Comparison of ENCODE assay signal across 11 cellular contexts in the genomic region with DNA sequence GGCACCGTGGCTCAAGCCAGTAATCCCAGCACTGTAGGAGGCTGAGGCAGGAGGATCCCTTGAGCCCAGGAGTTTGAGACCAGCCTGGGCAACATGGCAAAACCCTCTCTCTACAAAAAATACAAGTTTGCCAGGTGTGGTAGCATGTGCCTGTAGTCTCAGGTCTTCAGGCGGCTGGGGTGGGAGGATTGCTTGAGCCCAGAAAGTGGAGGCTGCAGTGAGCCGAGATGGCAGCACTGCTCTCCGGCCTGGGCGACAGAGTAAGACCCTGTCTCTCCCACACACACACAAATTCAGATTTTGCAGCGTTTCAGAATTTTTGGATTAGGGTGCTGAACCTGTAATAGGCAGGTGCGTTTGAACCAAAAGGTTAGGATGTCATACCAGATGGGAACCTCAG. TPM values are rescaled to one million over a fixed set of nuclear protein-coding genes. Genes with fewer than 3 reads are reported as not detected.
DNase-seq lines count a peak whose midpoint lies in the region; ATAC-seq and TF ChIP-seq lines count a peak whose summit lies in the region.
"Had no signal": no experiment of that assay in that cellular context is flagged by ENCODE, and none has a peak within 500 bp of the region (broad histone marks: within the 10 kb centered on the region; RNA-seq: fewer than 3 reads in every experiment).

No MANE protein-coding gene starts in this region.

- H4K20me1 ChIP-seq in mammary epithelial cell (ENCODE audit: insufficient read depth, low read length), result no peaks in the 10 kb centered on the region

- H3K4me3 ChIP-seq in mammary epithelial cell (replicated peaks in 1 of 3; ENCODE audit: insufficient read depth in 1 of 3, low read depth in 2 of 3, low read length in 3 of 3) (peak overlapping the region in 1 of 3 experiments; percentile 99), breast epithelium (peak overlapping the region in 1 of 3 donors; percentile 52), fibroblast of pulmonary artery (replicated peaks; ENCODE audit: low read depth, low read length) (peak overlapping the region; percentile 5)

- in situ Hi-C loops in mammary epithelial cell (cut with MboI; ENCODE audit: low sequenced_read_pairs in 2 of 2), result loop anchor here in 1 of 2 donors (5.0 kb wide), 1 partner anchor 179 kb away; a partner anchor contains a TSS

- H3K79me2 ChIP-seq in mammary epithelial cell (ENCODE audit: insufficient read depth, low read length), result peaks cover 33% of the 10 kb centered on the region

- H2AFZ ChIP-seq in mammary epithelial cell (ENCODE audit: low read depth, low read length), result no peak overlapping the region

- CTCF ChIA-PET in mammary epithelial cell (lab: Charles Lee; ENCODE audit: low non-redundant PET) (no interaction called here), RWPE1 (lab: Yijun Ruan, JAX) (interaction anchor here (0.6 to 1.5 kb wide), 2 partner anchors 48 to 439 kb away, joined by 3 to 5 read pairs; no protein-coding TSS in a partner anchor)

- peak overlapping the region; percentile 91 to 96 for H3K27ac Mint-ChIP-seq in stimulated activated naive CD8-positive, alpha-beta T cell treated with anti-CD3 and anti-CD28 coated beads, Interleukin-15, amount 100 ng/mL, for 72 hours
- H3K27ac Mint-ChIP-seq in chondrocyte (ENCODE audit: unreplicated experiment), result no peak overlapping the region

- TF ChIP-seq POLR2A in breast epithelium (IDR thresholded peaks at IDR 0.05), result no peak

- peaks cover 21% of the 10 kb centered on the region for H3K36me3 ChIP-seq in mammary epithelial cell (ENCODE audit: insufficient read depth, low read length)
- H3K36me3 ChIP-seq in breast epithelium, result no peaks in the 10 kb centered on the region

- peak overlapping the region; percentile 79 for H3K4me2 ChIP-seq in mammary epithelial cell (ENCODE audit: insufficient read depth, low read depth, low read length)

- no peaks in the 10 kb centered on the region for H3K9me3 ChIP-seq in mammary epithelial cell (replicated peaks; ENCODE audit: insufficient read depth, low read length)
- H3K9me3 ChIP-seq in breast epithelium, result no peaks in the 10 kb centered on the region

- peaks cover 77% of the 10 kb centered on the region for H3K4me1 Mint-ChIP-seq in stimulated activated naive CD8-positive, alpha-beta T cell treated with anti-CD3 and anti-CD28 coated beads, Interleukin-15, amount 100 ng/mL, for 72 hours
- peaks cover 28% of the 10 kb centered on the region for H3K4me1 Mint-ChIP-seq in chondrocyte (ENCODE audit: low read depth)

- ATAC-seq in stimulated activated naive CD8-positive, alpha-beta T cell treated with anti-CD3 and anti-CD28 coated beads, Interleukin-15, amount 100 ng/mL, for 72 hours, result no peak

- H3K4me1 ChIP-seq in mammary epithelial cell (ENCODE audit: insufficient read depth, low read length) (peaks cover 12% of the 10 kb centered on the region), breast epithelium (peaks cover 3 to 14% of the 10 kb centered on the region in 2 donors)

- H3K36me3 Mint-ChIP-seq in chondrocyte (ENCODE audit: low read depth), result peaks cover 13% of the 10 kb centered on the region

- H3K27ac ChIP-seq in mammary epithelial cell (ENCODE audit: insufficient read depth, low read depth, low read length) (no peak overlapping the region), breast epithelium (peak overlapping the region in 1 of 2 donors; percentile 95), RWPE1 (peak overlapping the region; percentile 96)

- BruUV-seq in mammary epithelial cell (replicated peaks; lab: Mats Ljungman, UMichigan), result no TSS peak

- no peak overlapping the region for H3K9ac ChIP-seq in mammary epithelial cell (ENCODE audit: insufficient read depth, low read length)

- DNase-seq in mammary epithelial cell, result no peak
- no peak for DNase-seq in breast epithelium (ENCODE audit: low spot score in 2 of 2)
- no peak for DNase-seq in RWPE1 (ENCODE audit: low spot score)
- no peak for DNase-seq in fibroblast of pulmonary artery (ENCODE audit: low read depth)
- DNase-seq in stimulated activated naive CD8-positive, alpha-beta T cell treated with anti-CD3 and anti-CD28 coated beads, Interleukin-15, amount 100 ng/mL, for 72 hours, result no peak
- no peak for DNase-seq in OCI-M2 (lab: John Stamatoyannopoulos, UW; ENCODE audit: unreplicated experiment)
- DNase-seq in NCI-H2227 (lab: John Stamatoyannopoulos, UW; ENCODE audit: unreplicated experiment), result no peak
- no peak for DNase-seq in chondrocyte (ENCODE audit: low spot score)
- DNase-seq: activated CD4-positive, alpha-beta T cell treated with anti-CD3 and anti-CD28 coated beads for 4 hours; GOT3; retina had no signal

- intact Hi-C loops in mammary epithelial cell (cut with micrococcal nuclease) (no loop called here), breast epithelium (cut with DNase I; ENCODE audit: low total_unique reads) (loop anchor here (10.0 kb wide), 1 partner anchor 166 kb away; a partner anchor contains a TSS)

- dilution Hi-C loops in mammary epithelial cell (cut with HindIII; ENCODE audit: low sequenced_read_pairs), result no loop called here

- no peaks in the 10 kb centered on the region for H3K9me3 Mint-ChIP-seq in stimulated activated naive CD8-positive, alpha-beta T cell treated with anti-CD3 and anti-CD28 coated beads, Interleukin-15, amount 100 ng/mL, for 72 hours
- H3K9me3 Mint-ChIP-seq in chondrocyte (ENCODE audit: low read depth), result no peaks in the 10 kb centered on the region

- peak overlapping the region; percentile 93 to 100 for H3K4me3 Mint-ChIP-seq in stimulated activated naive CD8-positive, alpha-beta T cell treated with anti-CD3 and anti-CD28 coated beads, Interleukin-15, amount 100 ng/mL, for 72 hours
- no peak overlapping the region for H3K4me3 Mint-ChIP-seq in chondrocyte (ENCODE audit: unreplicated experiment)

- no peaks in the 10 kb centered on the region for H3K27me3 Mint-ChIP-seq in stimulated activated naive CD8-positive, alpha-beta T cell treated with anti-CD3 and anti-CD28 coated beads, Interleukin-15, amount 100 ng/mL, for 72 hours
- no peaks in the 10 kb centered on the region for H3K27me3 Mint-ChIP-seq in chondrocyte (ENCODE audit: low read depth)

- H3K27me3 ChIP-seq in mammary epithelial cell (ENCODE audit: insufficient read depth, low read length) (no peaks in the 10 kb centered on the region), breast epithelium (no peaks in the 10 kb centered on the region)

- POLR2A ChIA-PET in RWPE1 (lab: Yijun Ruan, JAX; ENCODE audit: low non-redundant PET), result no interaction called here

- no peak for TF ChIP-seq CTCF in mammary epithelial cell (conservative IDR thresholded peaks at IDR 0.05 in 1 of 2, IDR thresholded peaks at IDR 0.05 in 1 of 2; ENCODE audit: extremely low read depth in 1 of 2, insufficient read depth in 1 of 2, low read depth in 1 of 2, low read length in 2 of 2)
- no peak for TF ChIP-seq CTCF in breast epithelium (IDR thresholded peaks at IDR 0.05)
- TF ChIP-seq CTCF in RWPE1 (conservative IDR thresholded peaks at IDR 0.05; ENCODE audit: low read depth), result no peak
- no peak for TF ChIP-seq CTCF in fibroblast of pulmonary artery (IDR thresholded peaks at IDR 0.05; ENCODE audit: low read length, missing control alignments)
- no peak for TF ChIP-seq CTCF in chondrocyte (IDR thresholded peaks at IDR 0.05)

- WGBS in mammary epithelial cell (ENCODE audit: low coverage, missing lambda C conversion rate), result 73% methylated on average over 7 of the region's 7 CpGs

RNA-seq across cellular contexts. Expression of a gene that starts 2.2 kb away (rescaled TPM):
- total RNA-seq in mammary epithelial cell (1,000 to 10,000 TPM; 1,466 to 1,899 TPM), breast epithelium (1,000 to 10,000 TPM; 5,709 to 7,550 (median 5,876) TPM), chondrocyte (1,193 to 1,478 TPM (median 1,199 TPM) in 3 replicates)
- polyA plus RNA-seq in mammary epithelial cell, result 3,256 TPM
- polyA minus RNA-seq in mammary epithelial cell, result 1,430 TPM

RNA-seq across cellular contexts. Expression of a gene that starts 11.1 kb away (rescaled TPM):
- 1,000 to 10,000 TPM; 1,880 to 1,955 TPM for total RNA-seq in mammary epithelial cell
- polyA plus RNA-seq in mammary epithelial cell, result 2,187 TPM
- 2,358 TPM for polyA minus RNA-seq in mammary epithelial cell
- 1,000 to 10,000 TPM; 3,591 to 5,468 (median 4,346) TPM for total RNA-seq in breast epithelium
- total RNA-seq in chondrocyte, result 1,566 to 1,771 TPM (median 1,602 TPM) in 3 replicates

RNA-seq across cellular contexts. Expression of a gene that starts 14.0 kb away (rescaled TPM):
- 10 to 100 TPM in 1 of 2 donors, 1 to 10 TPM in 1; 2.8 to 19.5 TPM for total RNA-seq in mammary epithelial cell
- 2.5 TPM for polyA plus RNA-seq in mammary epithelial cell
- not detected for polyA minus RNA-seq in mammary epithelial cell
- total RNA-seq in breast epithelium, result 100 to 1,000 TPM; 164 to 389 (median 199) TPM
- 103 to 112 TPM (median 103 TPM) in 3 replicates for total RNA-seq in chondrocyte

RNA-seq across cellular contexts. Expression of a gene that starts 24.5 kb away (rescaled TPM):
- total RNA-seq in mammary epithelial cell (1 to 10 TPM in 1 of 2 donors, under 1 TPM in 1; 0.50 to 4.2 TPM), breast epithelium (1 to 10 TPM; 4.3 to 7.0 (median 4.6) TPM), chondrocyte (1.6 to 3.4 TPM (median 1.9 TPM) in 3 replicates)
- polyA plus RNA-seq in mammary epithelial cell, result 1.7 TPM
- not detected for polyA minus RNA-seq in mammary epithelial cell

RNA-seq across cellular contexts. Expression of a gene that starts 29.3 kb away (rescaled TPM):
- total RNA-seq in mammary epithelial cell (under 1 TPM; 0.49 to 0.50 TPM), breast epithelium (10 to 100 TPM; 17.3 to 40.2 (median 34.7) TPM), chondrocyte (233 to 326 TPM (median 298 TPM) in 3 replicates)
- polyA plus RNA-seq in mammary epithelial cell, result 0.05 TPM
- polyA minus RNA-seq in mammary epithelial cell, result not detected
